ENCODE assay signal across 36 cellular contexts in the genomic region with DNA sequence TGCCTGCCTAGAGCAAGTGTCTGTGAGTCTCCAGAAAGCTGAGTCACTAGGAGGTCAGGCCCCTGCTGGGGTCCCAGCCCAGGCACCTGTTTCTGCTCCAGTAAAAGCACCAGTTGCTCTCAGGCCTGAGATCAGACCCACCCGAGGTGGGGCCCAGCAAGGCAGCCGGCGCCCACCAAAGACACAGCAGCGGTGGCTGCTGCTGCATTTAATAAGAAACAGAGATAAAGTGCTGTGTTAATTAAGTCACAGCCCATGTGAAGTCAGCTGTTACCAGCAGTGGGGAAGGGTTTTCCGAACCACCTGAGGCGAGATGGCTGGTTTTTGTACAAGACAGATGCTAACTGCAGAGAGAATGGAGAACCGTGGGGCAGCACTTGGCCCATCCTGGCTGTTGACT. TPM values are rescaled to one million over a fixed set of nuclear protein-coding genes. Genes with fewer than 3 reads are reported as not detected.
"Had no signal": no experiment of that assay in that cellular context is flagged by ENCODE, and none has a peak within 500 bp of the region (broad histone marks: within the 10 kb centered on the region; RNA-seq: fewer than 3 reads in every experiment).

No MANE protein-coding gene starts in this region.

- H3K4me3 ChIP-seq: colonic mucosa, esophagus muscularis mucosa, heart right ventricle, lung, mucosa of descending colon, neural progenitor cell, prostate gland, right atrium auricular region, skin epidermis, spleen, thyroid gland, vagina had no signal

- H3K4me2 ChIP-seq: neural progenitor cell had no signal

- DNase-seq: colonic mucosa; effector CD8-positive, alpha-beta T cell; foreskin keratinocyte; glutamatergic neuron; heart right ventricle; hippocampal formation; kidney glomerular epithelial cell; left colon; left ventricle myocardium superior; mesenchymal stem cell; mucosa of descending colon; naive thymus-derived CD4-positive, alpha-beta T cell; nucleus accumbens; spleen; stimulated activated CD4-positive, alpha-beta T cell treated with anti-CD3 and anti-CD28 coated beads, Interleukin-4, amount 100 ng/mL, for 4 hours; stimulated activated naive CD4-positive, alpha-beta T cell; stimulated activated naive CD8-positive, alpha-beta T cell treated with anti-CD3 and anti-CD28 coated beads, Interleukin-15, amount 100 ng/mL, for 72 hours; thyroid gland; trophoblast cell had no signal

- H3K4me1 ChIP-seq: colonic mucosa, foreskin keratinocyte, prostate gland, right atrium auricular region, spleen, thyroid gland, vagina had no signal

- FAIRE-seq: endothelial cell of umbilical vein, islet of Langerhans had no signal

- H3K9me3 ChIP-seq: colonic mucosa, esophagus muscularis mucosa, heart right ventricle, mucosa of descending colon, prostate gland, right atrium auricular region, spleen, thyroid gland, vagina had no signal

- H3K36me3 ChIP-seq: colonic mucosa, esophagus muscularis mucosa, neural progenitor cell, prostate gland, right atrium auricular region, thyroid gland, vagina had no signal

- ATAC-seq: foreskin keratinocyte; heart right ventricle; left colon; left ventricle myocardium superior; mucosa of descending colon; naive thymus-derived CD4-positive, alpha-beta T cell; sciatic nerve; stimulated activated naive CD8-positive, alpha-beta T cell treated with anti-CD3 and anti-CD28 coated beads, Interleukin-15, amount 100 ng/mL, for 72 hours had no signal

- H3K27ac ChIP-seq: colonic mucosa, esophagus muscularis mucosa, foreskin keratinocyte, heart right ventricle, neural progenitor cell, prostate gland, right atrium auricular region, skin epidermis, spleen, thyroid gland, vagina had no signal

- H2AFZ ChIP-seq: neural progenitor cell had no signal

- H3K9ac ChIP-seq: neural progenitor cell had no signal

- H3K27me3 ChIP-seq: colonic mucosa, esophagus muscularis mucosa, heart right ventricle, neural progenitor cell, right atrium auricular region, spleen, thyroid gland, vagina had no signal

RNA-seq across cellular contexts. Expression of a gene that starts 12.1 kb away (rescaled TPM):
- total RNA-seq: chondrocyte; colonic mucosa; endothelial cell of umbilical vein; epithelial cell of proximal tubule; esophagus muscularis mucosa; foreskin keratinocyte; left colon; left ventricle myocardium superior; mesothelial cell of epicardium; mucosa of descending colon; naive thymus-derived CD4-positive, alpha-beta T cell; osteocyte; right atrium auricular region; sciatic nerve; spleen; temporal lobe; thyroid gland; ureter; vagina had no signal
- polyA plus RNA-seq: endothelial cell of umbilical vein; fibroblast of lung; foreskin keratinocyte; heart right ventricle; naive thymus-derived CD4-positive, alpha-beta T cell had no signal
